In the genomic region with DNA sequence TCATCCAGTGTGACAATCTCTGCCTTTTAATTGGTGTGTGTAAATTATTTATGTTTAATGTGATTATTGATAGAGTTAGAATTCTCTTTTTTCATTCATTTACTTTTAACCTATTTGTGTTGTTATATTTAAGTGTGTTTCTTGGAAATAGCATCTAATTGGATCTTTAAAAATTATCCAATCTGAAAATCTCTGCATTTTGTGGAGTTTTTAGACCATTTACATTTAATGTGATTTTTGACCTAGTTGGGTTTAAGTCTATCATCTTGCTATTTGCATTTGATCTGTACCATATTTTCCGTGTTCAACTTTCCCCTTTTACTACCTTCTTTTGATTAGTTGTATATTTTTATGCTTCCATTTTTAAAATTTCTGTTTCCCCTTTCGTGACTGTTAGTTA, we compare ENCODE assay signal across 11 cellular contexts.
"Had no signal": no experiment of that assay in that cellular context is flagged by ENCODE, and none has a peak within 500 bp of the region (broad histone marks: within the 10 kb centered on the region; RNA-seq: fewer than 3 reads in every experiment).

No MANE protein-coding gene starts in this region.

- FAIRE-seq: H1, H54 had no signal

- DNase-seq: GM23248, GOT3, H7, H9, HCEC 1CT, HFFc6 had no signal

- ATAC-seq: GM23338, HCT116 had no signal

- H3K27ac Mint-ChIP-seq: GM23338, H9, HFFc6 had no signal

- H3K27ac ChIP-seq: GM23248 had no signal

- H2AFZ ChIP-seq: GM23248, GM23338 had no signal

- H3K4me3 ChIP-seq: GM23248, GM23338, HAP-1 had no signal

- H3K4me2 ChIP-seq: GM23338 had no signal

- H3K4me1 Mint-ChIP-seq: GM23338, H9 had no signal

- H3K4me3 Mint-ChIP-seq: GM23338, H9, HFFc6 had no signal

- H3K9ac ChIP-seq: GM23248 had no signal

- H3K4me1 ChIP-seq: HAP-1 had no signal

- H3K36me3 ChIP-seq: HAP-1 had no signal

- H3K9me3 ChIP-seq: HAP-1 had no signal
